ENCODE assay signal across 1 cellular context in genomic region chr17:40317345-40317873, GRCh38.
TF ChIP-seq lines count a peak whose summit lies in the region.

No MANE protein-coding gene starts in this region.

TF ChIP-seq in HEK293, 187 proteins besides CTCF, POLR2A, EP300 and RAD21 (continued from another document):
- 0 out of 2 replicates have a peak, but pooled peaks have one; percentile 33 for TF ChIP-seq ZNF341 (tag by site-specific recombination; IDR thresholded peaks at IDR 0.05; ENCODE audit: low read depth)
- TF ChIP-seq, protein P1, sequence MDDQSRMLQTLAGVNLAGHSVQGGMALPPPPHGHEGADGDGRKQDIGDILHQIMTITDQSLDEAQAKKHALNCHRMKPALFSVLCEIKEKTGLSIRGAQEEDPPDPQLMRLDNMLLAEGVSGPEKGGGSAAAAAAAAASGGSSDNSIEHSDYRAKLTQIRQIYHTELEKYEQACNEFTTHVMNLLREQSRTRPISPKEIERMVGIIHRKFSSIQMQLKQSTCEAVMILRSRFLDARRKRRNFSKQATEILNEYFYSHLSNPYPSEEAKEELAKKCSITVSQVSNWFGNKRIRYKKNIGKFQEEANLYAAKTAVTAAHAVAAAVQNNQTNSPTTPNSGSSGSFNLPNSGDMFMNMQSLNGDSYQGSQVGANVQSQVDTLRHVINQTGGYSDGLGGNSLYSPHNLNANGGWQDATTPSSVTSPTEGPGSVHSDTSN (CRISPR knock-in tag; IDR thresholded peaks at IDR 0.05): no peak
- TF ChIP-seq ZNF112 (tag by site-specific recombination; IDR thresholded peaks at IDR 0.05): no peak
- TF ChIP-seq, protein P2, sequence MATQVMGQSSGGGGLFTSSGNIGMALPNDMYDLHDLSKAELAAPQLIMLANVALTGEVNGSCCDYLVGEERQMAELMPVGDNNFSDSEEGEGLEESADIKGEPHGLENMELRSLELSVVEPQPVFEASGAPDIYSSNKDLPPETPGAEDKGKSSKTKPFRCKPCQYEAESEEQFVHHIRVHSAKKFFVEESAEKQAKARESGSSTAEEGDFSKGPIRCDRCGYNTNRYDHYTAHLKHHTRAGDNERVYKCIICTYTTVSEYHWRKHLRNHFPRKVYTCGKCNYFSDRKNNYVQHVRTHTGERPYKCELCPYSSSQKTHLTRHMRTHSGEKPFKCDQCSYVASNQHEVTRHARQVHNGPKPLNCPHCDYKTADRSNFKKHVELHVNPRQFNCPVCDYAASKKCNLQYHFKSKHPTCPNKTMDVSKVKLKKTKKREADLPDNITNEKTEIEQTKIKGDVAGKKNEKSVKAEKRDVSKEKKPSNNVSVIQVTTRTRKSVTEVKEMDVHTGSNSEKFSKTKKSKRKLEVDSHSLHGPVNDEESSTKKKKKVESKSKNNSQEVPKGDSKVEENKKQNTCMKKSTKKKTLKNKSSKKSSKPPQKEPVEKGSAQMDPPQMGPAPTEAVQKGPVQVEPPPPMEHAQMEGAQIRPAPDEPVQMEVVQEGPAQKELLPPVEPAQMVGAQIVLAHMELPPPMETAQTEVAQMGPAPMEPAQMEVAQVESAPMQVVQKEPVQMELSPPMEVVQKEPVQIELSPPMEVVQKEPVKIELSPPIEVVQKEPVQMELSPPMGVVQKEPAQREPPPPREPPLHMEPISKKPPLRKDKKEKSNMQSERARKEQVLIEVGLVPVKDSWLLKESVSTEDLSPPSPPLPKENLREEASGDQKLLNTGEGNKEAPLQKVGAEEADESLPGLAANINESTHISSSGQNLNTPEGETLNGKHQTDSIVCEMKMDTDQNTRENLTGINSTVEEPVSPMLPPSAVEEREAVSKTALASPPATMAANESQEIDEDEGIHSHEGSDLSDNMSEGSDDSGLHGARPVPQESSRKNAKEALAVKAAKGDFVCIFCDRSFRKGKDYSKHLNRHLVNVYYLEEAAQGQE (tag by site-specific recombination; IDR thresholded peaks at IDR 0.05): no peak
- no peak for TF ChIP-seq MZF1 (tag by site-specific recombination; IDR thresholded peaks at IDR 0.05; ENCODE audit: borderline replicate concordance)
- TF ChIP-seq ZBTB48 (tag by site-specific recombination; IDR thresholded peaks at IDR 0.05): peak; percentile 25; the same call in 1 of the 2 replicates
- TF ChIP-seq ZSCAN5A (tag by site-specific recombination; IDR thresholded peaks at IDR 0.05): no peak
- TF ChIP-seq ZNF394 (tag by site-specific recombination; IDR thresholded peaks at IDR 0.05; ENCODE audit: borderline replicate concordance): peak; percentile 13; the same call in 1 of the 2 replicates
- TF ChIP-seq GLI4 (tag by site-specific recombination; IDR thresholded peaks at IDR 0.05): no peak
- TF ChIP-seq ZBTB1 (tag by site-specific recombination; IDR thresholded peaks at IDR 0.05): no peak
- TF ChIP-seq, protein P3, sequence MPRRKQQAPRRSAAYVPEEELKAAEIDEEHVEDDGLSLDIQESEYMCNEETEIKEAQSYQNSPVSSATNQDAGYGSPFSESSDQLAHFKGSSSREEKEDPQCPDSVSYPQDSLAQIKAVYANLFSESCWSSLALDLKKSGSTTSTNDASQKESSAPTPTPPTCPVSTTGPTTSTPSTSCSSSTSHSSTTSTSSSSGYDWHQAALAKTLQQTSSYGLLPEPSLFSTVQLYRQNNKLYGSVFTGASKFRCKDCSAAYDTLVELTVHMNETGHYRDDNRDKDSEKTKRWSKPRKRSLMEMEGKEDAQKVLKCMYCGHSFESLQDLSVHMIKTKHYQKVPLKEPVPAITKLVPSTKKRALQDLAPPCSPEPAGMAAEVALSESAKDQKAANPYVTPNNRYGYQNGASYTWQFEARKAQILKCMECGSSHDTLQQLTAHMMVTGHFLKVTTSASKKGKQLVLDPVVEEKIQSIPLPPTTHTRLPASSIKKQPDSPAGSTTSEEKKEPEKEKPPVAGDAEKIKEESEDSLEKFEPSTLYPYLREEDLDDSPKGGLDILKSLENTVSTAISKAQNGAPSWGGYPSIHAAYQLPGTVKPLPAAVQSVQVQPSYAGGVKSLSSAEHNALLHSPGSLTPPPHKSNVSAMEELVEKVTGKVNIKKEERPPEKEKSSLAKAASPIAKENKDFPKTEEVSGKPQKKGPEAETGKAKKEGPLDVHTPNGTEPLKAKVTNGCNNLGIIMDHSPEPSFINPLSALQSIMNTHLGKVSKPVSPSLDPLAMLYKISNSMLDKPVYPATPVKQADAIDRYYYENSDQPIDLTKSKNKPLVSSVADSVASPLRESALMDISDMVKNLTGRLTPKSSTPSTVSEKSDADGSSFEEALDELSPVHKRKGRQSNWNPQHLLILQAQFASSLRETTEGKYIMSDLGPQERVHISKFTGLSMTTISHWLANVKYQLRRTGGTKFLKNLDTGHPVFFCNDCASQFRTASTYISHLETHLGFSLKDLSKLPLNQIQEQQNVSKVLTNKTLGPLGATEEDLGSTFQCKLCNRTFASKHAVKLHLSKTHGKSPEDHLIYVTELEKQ (tag by site-specific recombination; IDR thresholded peaks at IDR 0.05; ENCODE audit: borderline replicate concordance): no peak
TF ChIP-seq in HEK293: peak in this region for 7.
